8 cellular contexts compared by ENCODE assay signal in the genomic region with DNA sequence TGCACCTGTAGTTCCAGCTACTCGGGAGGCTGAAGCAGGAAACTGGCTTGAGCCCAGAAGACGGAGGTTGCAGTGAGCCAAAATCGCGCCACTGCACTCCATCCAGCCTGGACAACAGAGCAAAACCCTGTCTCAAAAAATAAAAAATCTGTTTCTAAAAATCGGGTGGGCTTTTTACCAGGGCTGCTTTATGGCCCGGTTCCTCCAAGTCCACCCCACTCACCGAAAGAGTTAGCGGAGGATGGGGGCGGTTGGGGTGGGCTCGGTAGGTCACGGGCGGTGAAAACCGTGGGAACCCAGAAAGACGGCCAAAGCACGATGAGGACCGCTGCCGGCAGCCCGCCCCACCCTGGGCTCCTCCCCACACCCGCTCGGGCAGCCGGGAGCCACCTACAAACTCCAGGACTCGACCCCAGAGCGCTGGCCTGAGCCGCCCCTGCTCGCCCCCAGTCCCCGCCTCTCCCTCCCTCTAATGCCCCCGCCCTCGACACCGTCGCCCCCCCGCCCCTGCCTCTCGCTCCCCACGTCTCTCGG. TPM values are rescaled to one million over a fixed set of nuclear protein-coding genes. Genes with fewer than 3 reads are reported as not detected.
DNase-seq lines count a peak whose midpoint lies in the region; ATAC-seq, FAIRE-seq and TF ChIP-seq lines count a peak whose summit lies in the region.

No MANE protein-coding gene starts in this region.

- no peak overlapping the region for H3K27ac Mint-ChIP-seq in Calu3 (ENCODE audit: unreplicated experiment)

- in situ Hi-C loops in brain microvascular endothelial cell (cut with HindIII; ENCODE audit: low pct_ligation_motif_present, low sequenced_read_pairs) = no loop called here

- peaks cover 21% of the 10 kb centered on the region for H3K36me3 Mint-ChIP-seq in Calu3 (ENCODE audit: insufficient read depth, unreplicated experiment)

- CTCF ChIA-PET in Calu3 (lab: Charles Lee) = interaction anchor here (1.0 kb wide), 1 partner anchor 105 kb away, joined by 3 read pairs; no protein-coding TSS in a partner anchor

- no peaks in the 10 kb centered on the region for H3K27me3 Mint-ChIP-seq in Calu3 (ENCODE audit: unreplicated experiment)

- intact Hi-C loops in Calu3 (cut with micrococcal nuclease; ENCODE audit: unreplicated experiment) = no loop called here
- intact Hi-C loops in sigmoid colon (cut with DNase I) = no loop called here

- DNase-seq in Calu3 (peak; percentile 52), HK-2 (ENCODE audit: unreplicated experiment) (peak; percentile 70), RCC 7860 (ENCODE audit: low spot score) (peak; percentile 45), brain microvascular endothelial cell (peak; percentile 4), sigmoid colon (peak; percentile 93)

- no peak for FAIRE-seq in RCC 7860 (lab: Jason Lieb, UNC)

- H3K4me1 Mint-ChIP-seq in Calu3 (ENCODE audit: low read depth, unreplicated experiment) = peaks cover 14% of the 10 kb centered on the region

- H3K36me3 ChIP-seq in brain microvascular endothelial cell (replicated peaks) = peaks cover 9% of the 10 kb centered on the region
- H3K36me3 ChIP-seq in sigmoid colon = peaks cover 4 to 59% (median 7%) of the 10 kb centered on the region in 4 donors

- WGBS in sigmoid colon, 2 donors = 1 to 3% methylated on average over 34 of the region's 34 CpGs

- TF ChIP-seq CTCF in Calu3 (IDR thresholded peaks at IDR 0.05; ENCODE audit: unreplicated experiment) (no peak), brain microvascular endothelial cell (IDR thresholded peaks at IDR 0.05; ENCODE audit: low read depth, low read length, missing control alignments) (no peak), sigmoid colon (IDR thresholded peaks at IDR 0.05) (no peak)

- peaks cover 0 to 49% (median 44%) of the 10 kb centered on the region in 4 donors for H3K4me1 ChIP-seq in sigmoid colon

- TF ChIP-seq EP300 in sigmoid colon (IDR thresholded peaks at IDR 0.05) = no peak

- H3K4me3 ChIP-seq in brain microvascular endothelial cell (ENCODE audit: low read depth, low read length) (peak overlapping the region; percentile 55), iPS-18c (ENCODE audit: insufficient read depth, low read depth, low read length) (peak overlapping the region; percentile 51; the same call in 1 of the 2 replicates), sigmoid colon (peak overlapping the region; percentile 44 to 91 (median 70))

- ATAC-seq in HG03439 (IDR thresholded peaks at IDR 0.05; ENCODE audit: unreplicated experiment) = no peak
- ATAC-seq in GM18873 (IDR thresholded peaks at IDR 0.05; ENCODE audit: low FRiP score, unreplicated experiment) = no peak

- no peaks in the 10 kb centered on the region for H3K27me3 ChIP-seq in brain microvascular endothelial cell (replicated peaks)
- no peaks in the 10 kb centered on the region for H3K27me3 ChIP-seq in sigmoid colon

- H3K9me3 ChIP-seq in iPS-18c (ENCODE audit: control insufficient read depth, insufficient read depth, low read length) (no peaks in the 10 kb centered on the region), sigmoid colon (no peaks in the 10 kb centered on the region)

- BruUV-seq in Calu3 (replicated peaks; lab: Mats Ljungman, UMichigan) = no TSS peak

- H3K27ac ChIP-seq in brain microvascular endothelial cell = no peak overlapping the region
- peak overlapping the region; percentile 90 to 99 (median 96) for H3K27ac ChIP-seq in sigmoid colon

- no peaks in the 10 kb centered on the region for H3K9me3 Mint-ChIP-seq in Calu3 (ENCODE audit: low read depth, unreplicated experiment)

- peak overlapping the region; percentile 62 for H3K4me3 Mint-ChIP-seq in Calu3 (ENCODE audit: low read depth, unreplicated experiment)

- TF ChIP-seq POLR2A in sigmoid colon (IDR thresholded peaks at IDR 0.05) = peak in 1 of 2 donors; percentile 26

RNA-seq across cellular contexts. Expression of gene PER3, which starts 0.8 kb away (rescaled TPM):
- 3.7 and 3.8 TPM in 2 replicates for total RNA-seq in Calu3 (2022)
- total RNA-seq in sigmoid colon = 10 to 100 TPM; 36.1 to 57.1 (median 44.9) TPM
- polyA plus RNA-seq in sigmoid colon = 1 to 10 TPM; 2.1 to 5.4 (median 5.3) TPM

RNA-seq across cellular contexts. Expression of gene VAMP3, which starts 12.1 kb away (rescaled TPM):
- total RNA-seq in Calu3 (2022) = 57.8 and 65.9 TPM in 2 replicates
- total RNA-seq in sigmoid colon = 1,000 to 10,000 TPM in 1 of 4 donors, 100 to 1,000 TPM in 1, 10 to 100 TPM in 2; 83.8 to 2,991 (median 182) TPM
- 100 to 1,000 TPM in 2 of 3 donors, 10 to 100 TPM in 1; 55.3 to 125 (median 113) TPM for polyA plus RNA-seq in sigmoid colon

Comparison
In these comparisons a context has a peak if more than half of its experiments do, and no peak if none do; other contexts are left out.
1. DNase-seq: peak in every context shown above with its lines; median percentile 93 in sigmoid colon; 70 in HK-2; 52 in Calu3; 45 in RCC 7860; 4 in brain microvascular endothelial cell.